15 cellular contexts compared by ENCODE assay signal in the genomic region with DNA sequence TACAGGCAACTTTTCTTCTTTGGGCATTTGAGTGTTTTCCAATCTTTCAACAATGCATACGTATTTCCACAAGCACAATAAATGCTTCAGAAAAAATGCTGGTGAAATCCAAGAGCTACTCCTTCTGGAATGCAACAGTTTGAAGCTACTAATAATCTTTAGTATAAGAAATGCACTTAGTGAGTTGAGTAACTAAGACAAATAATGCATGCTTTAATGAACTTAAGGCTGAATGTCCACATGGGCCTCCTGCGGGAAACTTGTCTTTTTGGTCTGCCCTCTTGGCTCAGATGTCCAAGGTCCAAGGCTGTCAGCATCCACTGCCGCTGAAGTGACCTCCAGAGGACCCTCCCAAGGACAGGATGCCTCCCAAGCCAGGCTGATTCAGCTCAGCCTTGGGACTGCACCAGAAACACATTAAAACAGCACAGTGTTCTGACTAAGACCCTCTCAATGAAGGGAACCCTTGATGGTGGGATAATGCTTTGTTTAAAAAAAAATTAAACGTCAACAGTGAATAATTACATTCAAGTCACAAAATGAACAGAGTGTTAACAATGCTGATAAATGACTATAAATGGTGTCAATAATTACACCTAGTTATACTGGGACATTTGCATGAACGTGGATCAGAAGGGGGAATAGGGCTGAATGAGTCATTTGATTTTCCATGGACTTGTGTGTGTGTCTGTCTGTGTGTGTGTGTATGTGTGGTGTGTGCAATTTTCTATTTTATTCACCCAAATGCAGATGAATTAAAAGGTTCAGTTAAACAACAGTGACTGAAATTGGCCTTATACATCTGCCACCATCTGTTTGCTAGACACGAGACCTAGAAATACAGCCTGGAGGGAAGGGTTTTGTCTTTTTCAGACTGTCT.
"Had no signal": no experiment of that assay in that cellular context is flagged by ENCODE, and none has a peak within 500 bp of the region (broad histone marks: within the 10 kb centered on the region; RNA-seq: fewer than 3 reads in every experiment).

No MANE protein-coding gene starts in this region.

- DNase-seq: activated T-cell treated with anti-CD3 and anti-CD28 coated beads, Interleukin-2, amount 50 U/mL, for 1 hour; glutamatergic neuron; immature natural killer cell; left colon; mammary epithelial cell; nephron progenitor cell; retina; small intestine; SW 1271; tibial artery had no signal

- H3K9ac ChIP-seq: parathyroid adenoma had no signal

- H3K4me1 Mint-ChIP-seq: activated naive CD4-positive, alpha-beta T cell treated with anti-CD3 and anti-CD28 coated beads, Interleukin-2, amount 50 U/mL, for 24 hours; immature natural killer cell; nephron progenitor cell; stimulated activated effector memory CD8-positive, alpha-beta T cell treated with anti-CD3 and anti-CD28 coated beads, Interleukin-12 subunit alpha, Interleukin-12 subunit beta, amount 100 ng/mL, for 72 hours had no signal

- H3K27ac ChIP-seq: parathyroid adenoma, vagina had no signal

- H3K4me3 ChIP-seq: tibial artery, vagina had no signal

- H3K9me3 Mint-ChIP-seq: activated naive CD4-positive, alpha-beta T cell treated with anti-CD3 and anti-CD28 coated beads, Interleukin-2, amount 50 U/mL, for 24 hours; nephron progenitor cell; stimulated activated effector memory CD8-positive, alpha-beta T cell treated with anti-CD3 and anti-CD28 coated beads, Interleukin-12 subunit alpha, Interleukin-12 subunit beta, amount 100 ng/mL, for 72 hours; T-helper 2 cell treated with Interferon-gamma antibody and Interleukin-4, amounts not matched to agents 5 μg/mL and 100 μg/mL, for 36 hours had no signal

- H3K79me2 ChIP-seq: parathyroid adenoma had no signal

- H3K27me3 ChIP-seq: tibial artery, vagina had no signal

- H3K9me3 ChIP-seq: tibial artery, vagina had no signal

- H2AFZ ChIP-seq: parathyroid adenoma had no signal

- H3K4me3 Mint-ChIP-seq: activated naive CD4-positive, alpha-beta T cell treated with anti-CD3 and anti-CD28 coated beads, Interleukin-2, amount 50 U/mL, for 24 hours; immature natural killer cell; nephron progenitor cell; stimulated activated effector memory CD8-positive, alpha-beta T cell treated with anti-CD3 and anti-CD28 coated beads, Interleukin-12 subunit alpha, Interleukin-12 subunit beta, amount 100 ng/mL, for 72 hours; T-helper 2 cell treated with Interferon-gamma antibody and Interleukin-4, amounts not matched to agents 5 μg/mL and 100 μg/mL, for 36 hours had no signal

- H3K4me1 ChIP-seq: parathyroid adenoma, tibial artery, vagina had no signal

- H3K27ac Mint-ChIP-seq: activated naive CD4-positive, alpha-beta T cell treated with anti-CD3 and anti-CD28 coated beads, Interleukin-2, amount 50 U/mL, for 24 hours; immature natural killer cell; nephron progenitor cell; stimulated activated effector memory CD8-positive, alpha-beta T cell treated with anti-CD3 and anti-CD28 coated beads, Interleukin-12 subunit alpha, Interleukin-12 subunit beta, amount 100 ng/mL, for 72 hours; T-helper 2 cell treated with Interferon-gamma antibody and Interleukin-4, amounts not matched to agents 5 μg/mL and 100 μg/mL, for 36 hours had no signal

- H3K36me3 Mint-ChIP-seq: activated naive CD4-positive, alpha-beta T cell treated with anti-CD3 and anti-CD28 coated beads, Interleukin-2, amount 50 U/mL, for 24 hours; immature natural killer cell; stimulated activated effector memory CD8-positive, alpha-beta T cell treated with anti-CD3 and anti-CD28 coated beads, Interleukin-12 subunit alpha, Interleukin-12 subunit beta, amount 100 ng/mL, for 72 hours had no signal
